In the genomic region with DNA sequence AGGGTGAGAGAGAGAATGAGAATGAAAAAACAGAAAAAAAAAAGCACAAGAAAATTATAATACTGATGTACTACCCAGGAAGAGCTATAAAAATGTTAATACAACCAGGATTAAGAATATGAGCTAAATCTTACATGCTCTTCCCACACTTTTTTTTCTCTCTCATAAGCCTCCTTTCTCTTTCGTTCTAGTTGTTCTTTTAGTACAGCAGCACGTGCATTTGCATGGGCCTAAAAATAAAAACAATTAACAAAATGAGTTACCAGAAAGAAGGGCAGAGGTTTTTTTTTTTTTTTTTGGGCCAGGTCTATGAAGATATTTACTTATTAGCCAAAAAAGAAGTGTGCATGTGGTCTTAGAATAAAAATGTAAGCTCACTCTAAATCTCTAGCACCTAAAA, we compare ENCODE assay signal across 7 cellular contexts.
"Had no signal": no experiment of that assay in that cellular context is flagged by ENCODE, and none has a peak within 500 bp of the region (broad histone marks: within the 10 kb centered on the region; RNA-seq: fewer than 3 reads in every experiment).

No MANE protein-coding gene starts in this region.

- H3K4me3 ChIP-seq: K562 had no signal

- H3K27ac ChIP-seq: HL-60 had no signal

- ATAC-seq: HepG2, K562 had no signal

- DNase-seq: IMR-90, KBM-7, KG1 had no signal

- FAIRE-seq: HepG2, HTR-8/SVneo, K562 had no signal
